In the genomic region with DNA sequence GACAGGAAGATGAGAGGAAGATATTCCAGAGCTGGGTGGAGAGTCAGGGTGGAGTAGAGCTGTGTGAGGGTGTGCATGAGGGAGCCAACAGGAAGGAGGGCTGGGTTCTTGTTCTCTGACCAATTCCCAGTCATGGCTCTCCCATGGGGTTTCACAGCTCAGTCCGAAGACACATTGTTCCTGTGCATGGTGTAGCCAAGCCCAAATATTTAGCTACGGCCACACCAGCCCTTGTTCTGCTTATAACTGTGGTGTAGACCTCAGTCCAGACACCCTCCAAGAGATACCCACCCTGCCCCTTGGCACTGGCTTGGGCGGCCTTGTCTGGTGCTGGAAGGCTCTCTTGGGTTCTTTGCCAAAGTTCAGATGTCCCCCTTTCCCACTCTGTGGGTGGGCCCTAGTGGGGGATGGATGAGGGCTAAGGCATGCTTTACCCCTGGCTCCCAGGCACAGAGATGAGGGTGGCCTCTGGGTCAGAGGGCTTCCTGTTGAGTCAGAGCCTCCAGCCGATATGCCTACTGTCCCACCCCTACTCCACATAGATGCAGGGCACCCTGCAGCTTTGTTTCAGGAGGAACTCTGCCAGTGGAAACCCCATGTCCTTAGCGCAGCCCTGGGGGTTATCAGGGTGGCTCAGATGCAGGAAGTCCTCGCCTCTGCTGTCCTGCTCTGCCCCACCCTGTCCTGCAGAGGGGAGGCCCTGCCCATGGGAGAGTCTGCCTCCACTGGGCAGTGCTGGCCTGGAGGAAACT, we compare ENCODE assay signal across 10 cellular contexts.
A peak's percentile ranks its signal among the peaks of the same experiment; 100 is the strongest.
DNase-seq lines count a peak whose midpoint lies in the region; ATAC-seq and TF ChIP-seq lines count a peak whose summit lies in the region.
"Had no signal": no experiment of that assay in that cellular context is flagged by ENCODE, and none has a peak within 500 bp of the region (broad histone marks: within the 10 kb centered on the region; RNA-seq: fewer than 3 reads in every experiment).

No MANE protein-coding gene starts in this region.

- no peaks in the 10 kb centered on the region for H3K4me1 Mint-ChIP-seq in natural killer cell treated with Interleukin-12 subunit alpha and Interleukin-12 subunit beta and Interleukin-15 and Interleukin-18, amount 100 ng/mL, for 72 hours (ENCODE audit: low read depth in 2 of 2)
- H3K4me1 Mint-ChIP-seq in activated CD8-positive, alpha-beta memory T cell treated with anti-CD3 and anti-CD28 coated beads, Interleukin-2, amount 10 ng/mL, durations not matched to agents 7 days and 5 days, result no peaks in the 10 kb centered on the region

- intact Hi-C loops in uterus (cut with DNase I; ENCODE audit: low total_unique reads), result no loop called here

- H3K27me3 ChIP-seq in fibroblast of lung (ENCODE audit: control insufficient read depth, insufficient read depth, low read length) (no peaks in the 10 kb centered on the region), uterus (no peaks in the 10 kb centered on the region)

- H3K9me3 ChIP-seq in fibroblast of lung (ENCODE audit: control insufficient read depth, insufficient read depth, low read depth, low read length) (no peaks in the 10 kb centered on the region), uterus (no peaks in the 10 kb centered on the region)

- H4K20me1 ChIP-seq in fibroblast of lung (ENCODE audit: control insufficient read depth, extremely low read depth, insufficient read depth, low read length), result no peaks in the 10 kb centered on the region

- no peak overlapping the region for H2AFZ ChIP-seq in fibroblast of lung (ENCODE audit: low read length)

- no peaks in the 10 kb centered on the region for H3K36me3 ChIP-seq in fibroblast of lung (ENCODE audit: control insufficient read depth, insufficient read depth, low read length)
- no peaks in the 10 kb centered on the region for H3K36me3 ChIP-seq in uterus

- CTCF ChIA-PET in activated CD8-positive, alpha-beta memory T cell treated with anti-CD3 and anti-CD28 coated beads, Interleukin-2, amount 10 ng/mL, durations not matched to agents 7 days and 5 days (lab: Charles Lee), result no interaction called here

- peaks cover 3 to 9% of the 10 kb centered on the region in 2 donors for H3K27me3 Mint-ChIP-seq in natural killer cell treated with Interleukin-12 subunit alpha and Interleukin-12 subunit beta and Interleukin-15 and Interleukin-18, amount 100 ng/mL, for 72 hours
- peaks cover 7% of the 10 kb centered on the region for H3K27me3 Mint-ChIP-seq in activated CD8-positive, alpha-beta memory T cell treated with anti-CD3 and anti-CD28 coated beads, Interleukin-2, amount 10 ng/mL, durations not matched to agents 7 days and 5 days

- H3K4me1 ChIP-seq in fibroblast of lung (ENCODE audit: control insufficient read depth, extremely low read depth, insufficient read depth, low read length), result peaks cover 5% of the 10 kb centered on the region
- H3K4me1 ChIP-seq in uterus, result peaks cover 0 to 4% of the 10 kb centered on the region in 2 donors

- no peak overlapping the region for H3K9ac ChIP-seq in fibroblast of lung (ENCODE audit: insufficient read depth, low read length)

- H3K27ac ChIP-seq in fibroblast of lung (ENCODE audit: insufficient read depth, low read length) (no peak overlapping the region), uterus (peak overlapping the region; percentile 81)

- DNase-seq in RPMI7951 (ENCODE audit: low read depth), result peak; percentile 25
- DNase-seq in fibroblast of lung (ENCODE audit: low read depth in 2 of 2), result no peak
- DNase-seq in natural killer cell treated with Interleukin-12 subunit alpha and Interleukin-12 subunit beta and Interleukin-15 and Interleukin-18, amount 100 ng/mL, for 72 hours (ENCODE audit: low spot score), result no peak
- peak; percentile 30 to 34 for DNase-seq in uterus
- DNase-seq in activated CD8-positive, alpha-beta memory T cell treated with anti-CD3 and anti-CD28 coated beads, Interleukin-2, amount 10 ng/mL, durations not matched to agents 7 days and 5 days, result no peak
- DNase-seq in NCI-H1092 treated with DMSO at 0.1 percent for 48 hours (lab: John Stamatoyannopoulos, UW), result no peak
- DNase-seq: activated T-cell treated with anti-CD3 and anti-CD28 coated beads, Interleukin-2, amount 50 U/mL, for 72 hours; NCI-H2171 had no signal

- no peak for TF ChIP-seq CTCF in fibroblast of lung (conservative IDR thresholded peaks at IDR 0.05 in 1 of 2, IDR thresholded peaks at IDR 0.05 in 1 of 2; ENCODE audit: low read depth in 1 of 2, low read length in 2 of 2)
- TF ChIP-seq CTCF in uterus (IDR thresholded peaks at IDR 0.05), result no peak

- H3K27ac Mint-ChIP-seq in natural killer cell treated with Interleukin-12 subunit alpha and Interleukin-12 subunit beta and Interleukin-15 and Interleukin-18, amount 100 ng/mL, for 72 hours, result no peak overlapping the region
- H3K27ac Mint-ChIP-seq in activated CD8-positive, alpha-beta memory T cell treated with anti-CD3 and anti-CD28 coated beads, Interleukin-2, amount 10 ng/mL, durations not matched to agents 7 days and 5 days, result no peak overlapping the region
- H3K27ac Mint-ChIP-seq: activated T-cell treated with anti-CD3 and anti-CD28 coated beads, Interleukin-2, amount 50 U/mL, for 72 hours had no signal

- no peak overlapping the region for H3K4me3 Mint-ChIP-seq in natural killer cell treated with Interleukin-12 subunit alpha and Interleukin-12 subunit beta and Interleukin-15 and Interleukin-18, amount 100 ng/mL, for 72 hours
- H3K4me3 Mint-ChIP-seq in activated CD8-positive, alpha-beta memory T cell treated with anti-CD3 and anti-CD28 coated beads, Interleukin-2, amount 10 ng/mL, durations not matched to agents 7 days and 5 days, result no peak overlapping the region
- H3K4me3 Mint-ChIP-seq: activated T-cell treated with anti-CD3 and anti-CD28 coated beads, Interleukin-2, amount 50 U/mL, for 72 hours; brain had no signal

- H3K4me2 ChIP-seq in fibroblast of lung (ENCODE audit: extremely low read depth, insufficient read depth, low read length), result peak overlapping the region; percentile 35

- no peaks in the 10 kb centered on the region for H3K9me3 Mint-ChIP-seq in natural killer cell treated with Interleukin-12 subunit alpha and Interleukin-12 subunit beta and Interleukin-15 and Interleukin-18, amount 100 ng/mL, for 72 hours
- no peaks in the 10 kb centered on the region for H3K9me3 Mint-ChIP-seq in activated CD8-positive, alpha-beta memory T cell treated with anti-CD3 and anti-CD28 coated beads, Interleukin-2, amount 10 ng/mL, durations not matched to agents 7 days and 5 days (ENCODE audit: low read depth)
- H3K9me3 Mint-ChIP-seq: activated T-cell treated with anti-CD3 and anti-CD28 coated beads, Interleukin-2, amount 50 U/mL, for 72 hours; brain had no signal

- no peak overlapping the region for H3K4me3 ChIP-seq in fibroblast of lung (replicated peaks in 1 of 4; ENCODE audit: control extremely low read depth in 1 of 4, insufficient read depth in 1 of 4, low read depth in 3 of 4, low read length in 4 of 4)
- H3K4me3 ChIP-seq in uterus, result no peak overlapping the region

- no peak for TF ChIP-seq POLR2A in uterus (IDR thresholded peaks at IDR 0.05)

- no peaks in the 10 kb centered on the region for H3K79me2 ChIP-seq in fibroblast of lung (ENCODE audit: control insufficient read depth, insufficient read depth, low read length)

- ATAC-seq in natural killer cell treated with Interleukin-12 subunit alpha and Interleukin-12 subunit beta and Interleukin-15 and Interleukin-18, amount 100 ng/mL, for 72 hours, result peak; percentile 29 to 38
- no peak for ATAC-seq in HG03354 (IDR thresholded peaks at IDR 0.05; ENCODE audit: poor library complexity, severe bottlenecking, unreplicated experiment)
- no peak for ATAC-seq in activated CD8-positive, alpha-beta memory T cell treated with anti-CD3 and anti-CD28 coated beads, Interleukin-2, amount 10 ng/mL, durations not matched to agents 7 days and 5 days
- ATAC-seq: activated T-cell treated with anti-CD3 and anti-CD28 coated beads, Interleukin-2, amount 50 U/mL, for 72 hours had no signal

- H3K36me3 Mint-ChIP-seq in natural killer cell treated with Interleukin-12 subunit alpha and Interleukin-12 subunit beta and Interleukin-15 and Interleukin-18, amount 100 ng/mL, for 72 hours, result no peaks in the 10 kb centered on the region
- no peaks in the 10 kb centered on the region for H3K36me3 Mint-ChIP-seq in activated CD8-positive, alpha-beta memory T cell treated with anti-CD3 and anti-CD28 coated beads, Interleukin-2, amount 10 ng/mL, durations not matched to agents 7 days and 5 days
- H3K36me3 Mint-ChIP-seq: brain had no signal

Comparison
In these comparisons a context has a peak if more than half of its experiments do, and no peak if none do; other contexts are left out.
1. DNase-seq: peak in RPMI7951 (single experiment) and uterus (2 of 2); none in fibroblast of lung (0 of 2), natural killer cell treated with Interleukin-12 subunit alpha and Interleukin-12 subunit beta and Interleukin-15 and Interleukin-18, amount 100 ng/mL, for 72 hours (single experiment), activated CD8-positive, alpha-beta memory T cell treated with anti-CD3 and anti-CD28 coated beads, Interleukin-2, amount 10 ng/mL, durations not matched to agents 7 days and 5 days (single experiment) and NCI-H1092 treated with DMSO at 0.1 percent for 48 hours (single experiment).
2. ATAC-seq: peak in natural killer cell treated with Interleukin-12 subunit alpha and Interleukin-12 subunit beta and Interleukin-15 and Interleukin-18, amount 100 ng/mL, for 72 hours (2 of 2); none in HG03354 (single experiment) and activated CD8-positive, alpha-beta memory T cell treated with anti-CD3 and anti-CD28 coated beads, Interleukin-2, amount 10 ng/mL, durations not matched to agents 7 days and 5 days (single experiment).